8 cellular contexts compared by ENCODE assay signal in the genomic region with DNA sequence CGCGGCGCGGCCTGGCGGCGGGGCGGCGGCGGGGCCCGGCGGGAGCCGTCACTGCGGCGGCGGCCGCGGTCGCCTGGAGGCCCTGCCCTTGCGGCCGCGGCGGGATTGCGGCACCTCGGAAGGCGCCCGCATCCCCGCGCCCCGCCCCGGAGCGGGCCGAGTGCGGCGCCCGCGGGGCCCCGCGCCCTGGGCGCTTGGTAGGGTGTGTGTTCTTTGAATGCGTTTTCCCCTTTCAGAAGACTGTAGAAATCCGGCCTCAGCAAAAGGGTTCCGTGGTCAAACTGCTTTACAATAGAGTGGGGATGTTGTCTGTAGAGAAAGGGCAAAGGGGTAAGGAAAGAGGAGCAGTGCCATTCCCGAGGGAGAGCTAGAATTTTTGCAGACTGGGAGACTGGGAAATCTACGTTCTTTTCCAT. TPM values are rescaled to one million over a fixed set of nuclear protein-coding genes. Genes with fewer than 3 reads are reported as not detected.
DNase-seq lines count a peak whose midpoint lies in the region; ATAC-seq and TF ChIP-seq lines count a peak whose summit lies in the region.

No MANE protein-coding gene starts in this region.

- peak overlapping the region; percentile 92 to 93 for H3K27ac Mint-ChIP-seq in activated naive CD4-positive, alpha-beta T cell treated with anti-CD3 and anti-CD28 coated beads, Interleukin-2, amount 50 U/mL, for 72 hours

- H3K9me3 Mint-ChIP-seq in activated naive CD4-positive, alpha-beta T cell treated with anti-CD3 and anti-CD28 coated beads, Interleukin-2, amount 50 U/mL, for 72 hours = no peaks in the 10 kb centered on the region

- no peak for TF ChIP-seq CTCF in HEK293 (tag by site-specific recombination; IDR thresholded peaks at IDR 0.05)

- CTCF ChIA-PET in HEK293 (lab: Yijun Ruan, JAX) = no interaction called here

- peak overlapping the region; percentile 51; the same call in 1 of the 2 replicates for H3K27ac ChIP-seq in HEK293 (ENCODE audit: extremely low read depth, low read depth, low read length)

- DNase-seq in NCI-H1105 treated with DMSO at 0.1 percent for 48 hours (lab: John Stamatoyannopoulos, UW) (peak; percentile 2), NCI-H1105 (lab: John Stamatoyannopoulos, UW) (no peak), NCI-H526 treated with DMSO at 0.1 percent for 48 hours (lab: John Stamatoyannopoulos, UW) (peak; percentile 25), left cardiac atrium (no peak), retina (peak; percentile 64), SHP77 treated with DMSO at 0.1 percent for 48 hours (lab: John Stamatoyannopoulos, UW) (no peak)
- DNase-seq in activated naive CD4-positive, alpha-beta T cell treated with anti-CD3 and anti-CD28 coated beads, Interleukin-2, amount 50 U/mL, for 72 hours (ENCODE audit: low spot score in 2 of 2) = peak in 1 of 2 donors; percentile 41

- intact Hi-C loops in left cardiac atrium (cut with DNase I) = loop anchor here (5.0 to 10.0 kb wide), 4 partner anchors 62 to 215 kb away; no protein-coding TSS in a partner anchor

- H3K4me3 ChIP-seq in HEK293 (ENCODE audit: low read depth, low read length) = peak overlapping the region; percentile 66

- no peaks in the 10 kb centered on the region for H3K9me3 ChIP-seq in HEK293 (ENCODE audit: control insufficient read depth, insufficient read depth, low read depth, low read length)

- POLR2A ChIA-PET in HEK293 (lab: Yijun Ruan, JAX) = no interaction called here

- ATAC-seq in activated naive CD4-positive, alpha-beta T cell treated with anti-CD3 and anti-CD28 coated beads, Interleukin-2, amount 50 U/mL, for 72 hours = peak; percentile 35 to 41
- ATAC-seq in left cardiac atrium = peak; percentile 16 to 23

- peaks cover 4% of the 10 kb centered on the region; the same call in 1 of the 2 replicates for H3K4me1 ChIP-seq in HEK293 (ENCODE audit: control insufficient read depth, insufficient read depth, low read length)

- H3K36me3 ChIP-seq in HEK293 (ENCODE audit: control insufficient read depth in 2 of 2, insufficient read depth in 1 of 2, low read length in 2 of 2) = peaks cover 0 to 10% of the 10 kb centered on the region in 2 experiments; a peak in 1 of 3 replicates

- peaks cover 0 to 14% of the 10 kb centered on the region in 2 donors for H3K36me3 Mint-ChIP-seq in activated naive CD4-positive, alpha-beta T cell treated with anti-CD3 and anti-CD28 coated beads, Interleukin-2, amount 50 U/mL, for 72 hours

TF ChIP-seq in HEK293, 187 proteins besides CTCF, POLR2A, EP300 and RAD21:
- TF ChIP-seq ZBTB20 (tag by site-specific recombination; IDR thresholded peaks at IDR 0.05) (peak; percentile 72; the same call in 1 of the 2 replicates), ZNF707 (tag by site-specific recombination; IDR thresholded peaks at IDR 0.05) (no peak), ZNF2 (tag by site-specific recombination; IDR thresholded peaks at IDR 0.05) (no peak), ZBTB7A (tag by site-specific recombination; IDR thresholded peaks at IDR 0.05; ENCODE audit: low read depth) (no peak), ZNF138 (tag by site-specific recombination; IDR thresholded peaks at IDR 0.05; ENCODE audit: borderline replicate concordance) (no peak), ZBTB8A (tag by site-specific recombination; IDR thresholded peaks at IDR 0.05) (peak; percentile 59)
- TF ChIP-seq, protein P1, sequence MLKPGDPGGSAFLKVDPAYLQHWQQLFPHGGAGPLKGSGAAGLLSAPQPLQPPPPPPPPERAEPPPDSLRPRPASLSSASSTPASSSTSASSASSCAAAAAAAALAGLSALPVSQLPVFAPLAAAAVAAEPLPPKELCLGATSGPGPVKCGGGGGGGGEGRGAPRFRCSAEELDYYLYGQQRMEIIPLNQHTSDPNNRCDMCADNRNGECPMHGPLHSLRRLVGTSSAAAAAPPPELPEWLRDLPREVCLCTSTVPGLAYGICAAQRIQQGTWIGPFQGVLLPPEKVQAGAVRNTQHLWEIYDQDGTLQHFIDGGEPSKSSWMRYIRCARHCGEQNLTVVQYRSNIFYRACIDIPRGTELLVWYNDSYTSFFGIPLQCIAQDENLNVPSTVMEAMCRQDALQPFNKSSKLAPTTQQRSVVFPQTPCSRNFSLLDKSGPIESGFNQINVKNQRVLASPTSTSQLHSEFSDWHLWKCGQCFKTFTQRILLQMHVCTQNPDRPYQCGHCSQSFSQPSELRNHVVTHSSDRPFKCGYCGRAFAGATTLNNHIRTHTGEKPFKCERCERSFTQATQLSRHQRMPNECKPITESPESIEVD (tag by site-specific recombination; IDR thresholded peaks at IDR 0.05) = no peak
- TF ChIP-seq, protein P2, sequence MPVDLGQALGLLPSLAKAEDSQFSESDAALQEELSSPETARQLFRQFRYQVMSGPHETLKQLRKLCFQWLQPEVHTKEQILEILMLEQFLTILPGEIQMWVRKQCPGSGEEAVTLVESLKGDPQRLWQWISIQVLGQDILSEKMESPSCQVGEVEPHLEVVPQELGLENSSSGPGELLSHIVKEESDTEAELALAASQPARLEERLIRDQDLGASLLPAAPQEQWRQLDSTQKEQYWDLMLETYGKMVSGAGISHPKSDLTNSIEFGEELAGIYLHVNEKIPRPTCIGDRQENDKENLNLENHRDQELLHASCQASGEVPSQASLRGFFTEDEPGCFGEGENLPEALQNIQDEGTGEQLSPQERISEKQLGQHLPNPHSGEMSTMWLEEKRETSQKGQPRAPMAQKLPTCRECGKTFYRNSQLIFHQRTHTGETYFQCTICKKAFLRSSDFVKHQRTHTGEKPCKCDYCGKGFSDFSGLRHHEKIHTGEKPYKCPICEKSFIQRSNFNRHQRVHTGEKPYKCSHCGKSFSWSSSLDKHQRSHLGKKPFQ (tag by site-specific recombination; IDR thresholded peaks at IDR 0.05) = no peak

RNA-seq across cellular contexts. Expression of a gene that starts 0.6 kb away (rescaled TPM):
- total RNA-seq in activated naive CD4-positive, alpha-beta T cell treated with anti-CD3 and anti-CD28 coated beads, Interleukin-2, amount 50 U/mL, for 72 hours = 10 to 100 TPM; 21.2 to 28.6 TPM
- total RNA-seq in left cardiac atrium = 10 to 100 TPM; 20.2 to 29.3 TPM

Comparison
In these comparisons a context has a peak if more than half of its experiments do, and no peak if none do; other contexts are left out.
1. DNase-seq: peak in NCI-H1105 treated with DMSO at 0.1 percent for 48 hours (single experiment), NCI-H526 treated with DMSO at 0.1 percent for 48 hours (single experiment) and retina (single experiment); none in NCI-H1105 (single experiment), left cardiac atrium (single experiment) and SHP77 treated with DMSO at 0.1 percent for 48 hours (single experiment).